ENCODE assay signal across 19 cellular contexts in genomic region chr16:85279874-85280545, GRCh38.
DNase-seq lines count a peak whose midpoint lies in the region; ATAC-seq and TF ChIP-seq lines count a peak whose summit lies in the region.
"Had no signal": no experiment of that assay in that cellular context is flagged by ENCODE, and none has a peak within 500 bp of the region (broad histone marks: within the 10 kb centered on the region; RNA-seq: fewer than 3 reads in every experiment).

No MANE protein-coding gene starts in this region.

- no peak for TF ChIP-seq POLR2A in sigmoid colon (IDR thresholded peaks at IDR 0.05)

- ATAC-seq in left ventricle myocardium superior = peak; percentile 36
- ATAC-seq in GM21390 (IDR thresholded peaks at IDR 0.05; ENCODE audit: unreplicated experiment) = no peak
- ATAC-seq in HG02571 (IDR thresholded peaks at IDR 0.05; ENCODE audit: unreplicated experiment) = no peak
- ATAC-seq: activated CD8-positive, alpha-beta T cell treated with anti-CD3 and anti-CD28 coated beads, Interleukin-2, amount 10 ng/mL, durations not matched to agents 7 days and 5 days; activated T-helper 17 cell treated with anti-CD3 and anti-CD28 coated beads, Interleukin-2, amount 50 U/mL, for 72 hours; stimulated activated naive CD8-positive, alpha-beta T cell treated with anti-CD3 and anti-CD28 coated beads, Interleukin-15, Interleukin-2, amounts not matched to agents 100 U/mL and 50 U/mL, for 24 hours had no signal

- peak overlapping the region; percentile 84 for H3K9ac ChIP-seq in adipocyte (ENCODE audit: low read length)

- WGBS in sigmoid colon, 2 donors = 88 to 90% methylated on average over 18 of the region's 18 CpGs

- H3K36me3 ChIP-seq in adipocyte (ENCODE audit: control insufficient read depth, insufficient read depth, low read length, severe bottlenecking) = no peaks in the 10 kb centered on the region
- no peaks in the 10 kb centered on the region for H3K36me3 ChIP-seq in sigmoid colon
- H3K36me3 ChIP-seq: vagina had no signal

- DNase-seq in DMS79 (lab: John Stamatoyannopoulos, UW) = peak; percentile 46
- DNase-seq in adipocyte (ENCODE audit: low read depth) = no peak
- DNase-seq in left ventricle myocardium superior = peak; percentile 75
- peak; percentile 76 for DNase-seq in sigmoid colon
- no peak for DNase-seq in activated naive CD4-positive, alpha-beta T cell treated with anti-CD3 and anti-CD28 coated beads, Interleukin-2, amount 50 U/mL, for 16 hours
- no peak for DNase-seq in AG20443 (ENCODE audit: low spot score)
- DNase-seq: activated CD8-positive, alpha-beta T cell treated with anti-CD3 and anti-CD28 coated beads, Interleukin-2, amount 10 ng/mL, durations not matched to agents 7 days and 5 days; HFFc6; islet precursor cell; KG1; NCI-H1092 treated with DMSO at 0.1 percent for 48 hours; OCI-M1; stimulated activated CD4-positive, alpha-beta T cell treated with anti-CD3 and anti-CD28 coated beads, Interleukin-12 subunit alpha, Interleukin-12 subunit beta, amount 100 ng/mL, for 4 hours; stimulated activated naive CD8-positive, alpha-beta T cell treated with anti-CD3 and anti-CD28 coated beads, Interleukin-15, Interleukin-2, amounts not matched to agents 100 U/mL and 50 U/mL, for 24 hours had no signal

- H3K9me3 ChIP-seq in adipocyte (ENCODE audit: control insufficient read depth, low read length) (no peaks in the 10 kb centered on the region), sigmoid colon (no peaks in the 10 kb centered on the region)
- H3K9me3 ChIP-seq: vagina had no signal

- peak overlapping the region in 2 of 4 donors; percentile 24 to 35 for H3K27ac ChIP-seq in sigmoid colon
- H3K27ac ChIP-seq: vagina had no signal

- intact Hi-C loops in left ventricle myocardium superior (cut with micrococcal nuclease) (no loop called here), sigmoid colon (cut with DNase I) (no loop called here)

- peaks cover 28% of the 10 kb centered on the region for H3K4me1 ChIP-seq in adipocyte (ENCODE audit: control insufficient read depth, insufficient read depth, low read length)
- H3K4me1 ChIP-seq in sigmoid colon = peaks cover 0 to 15% (median 2%) of the 10 kb centered on the region in 4 donors
- H3K4me1 ChIP-seq: vagina had no signal

- no peaks in the 10 kb centered on the region for H3K27me3 ChIP-seq in adipocyte (replicated peaks; ENCODE audit: control insufficient read depth, insufficient read depth, low read length)
- no peaks in the 10 kb centered on the region for H3K27me3 ChIP-seq in sigmoid colon
- H3K27me3 ChIP-seq: vagina had no signal

- no peak for TF ChIP-seq CTCF in sigmoid colon (IDR thresholded peaks at IDR 0.05)

- TF ChIP-seq EP300 in sigmoid colon (IDR thresholded peaks at IDR 0.05) = no peak

- H3K4me3 ChIP-seq in adipocyte (ENCODE audit: low read length) (no peak overlapping the region), sigmoid colon (no peak overlapping the region)
- H3K4me3 ChIP-seq: coronary artery, vagina had no signal

Comparison
In these comparisons a context has a peak if more than half of its experiments do, and no peak if none do; other contexts are left out.
1. DNase-seq: peak in DMS79 (single experiment), left ventricle myocardium superior (single experiment) and sigmoid colon (single experiment); none in adipocyte (single experiment), activated naive CD4-positive, alpha-beta T cell treated with anti-CD3 and anti-CD28 coated beads, Interleukin-2, amount 50 U/mL, for 16 hours (single experiment) and AG20443 (single experiment).